11 cellular contexts compared by ENCODE assay signal in genomic region chr4:86482851-86483490, GRCh38.
DNase-seq lines count a peak whose midpoint lies in the region; ATAC-seq and TF ChIP-seq lines count a peak whose summit lies in the region.
"Had no signal": no experiment of that assay in that cellular context is flagged by ENCODE, and none has a peak within 500 bp of the region (broad histone marks: within the 10 kb centered on the region; RNA-seq: fewer than 3 reads in every experiment).

No MANE protein-coding gene starts in this region.

- in situ Hi-C loops in brain microvascular endothelial cell (cut with HindIII; ENCODE audit: low pct_ligation_motif_present, low sequenced_read_pairs), result no loop called here

- peak; percentile 67 for TF ChIP-seq CTCF in brain microvascular endothelial cell (IDR thresholded peaks at IDR 0.05; ENCODE audit: low read depth, low read length, missing control alignments)

- no peak overlapping the region for H3K4ac ChIP-seq in mesendoderm (ENCODE audit: low read depth, low read length)

- no peak overlapping the region for H2BK15ac ChIP-seq in mesendoderm (replicated peaks; ENCODE audit: low read depth)

- no peaks in the 10 kb centered on the region for H3K79me2 ChIP-seq in mesendoderm (ENCODE audit: control insufficient read depth, insufficient read depth, low read length)

- no peak overlapping the region for H3K18ac ChIP-seq in mesendoderm (ENCODE audit: low read length)

- no peaks in the 10 kb centered on the region for H3K27me3 ChIP-seq in brain microvascular endothelial cell (replicated peaks)
- H3K27me3 ChIP-seq in mesendoderm (ENCODE audit: insufficient read depth, low read length, poor library complexity), result no peaks in the 10 kb centered on the region
- no peaks in the 10 kb centered on the region for H3K27me3 ChIP-seq in effector memory CD4-positive, alpha-beta T cell (replicated peaks; ENCODE audit: control insufficient read depth, insufficient read depth, low read length, poor library complexity, severe bottlenecking)
- H3K27me3 ChIP-seq: gastroesophageal sphincter had no signal

- H4K5ac ChIP-seq in mesendoderm (ENCODE audit: low read length), result no peak overlapping the region

- H3K4me3 ChIP-seq in brain microvascular endothelial cell (ENCODE audit: low read depth, low read length) (no peak overlapping the region), mesendoderm (ENCODE audit: low read length) (no peak overlapping the region)
- H3K4me3 ChIP-seq in effector memory CD4-positive, alpha-beta T cell (ENCODE audit: insufficient read depth, low read depth, low read length, poor library complexity, severe bottlenecking), result no peak overlapping the region

- no peak overlapping the region for H2BK120ac ChIP-seq in mesendoderm (ENCODE audit: low read depth, low read length)

- no peak overlapping the region for H2AK5ac ChIP-seq in mesendoderm (ENCODE audit: low read length)

- H3K9me3 ChIP-seq in effector memory CD4-positive, alpha-beta T cell (ENCODE audit: control insufficient read depth, low read length), result no peaks in the 10 kb centered on the region
- H3K9me3 ChIP-seq: gastroesophageal sphincter had no signal

- H3K23ac ChIP-seq in mesendoderm (ENCODE audit: low read length), result no peak overlapping the region

- ATAC-seq in HG03378 (IDR thresholded peaks at IDR 0.05; ENCODE audit: unreplicated experiment), result no peak
- ATAC-seq: gastroesophageal sphincter had no signal

- H2BK5ac ChIP-seq in mesendoderm (ENCODE audit: low read length), result no peak overlapping the region

- no peak overlapping the region for H3K4me2 ChIP-seq in mesendoderm (ENCODE audit: low read length)

- WGBS in mesendoderm (ENCODE audit: extremely low coverage, insufficient coverage, low lambda C conversion rate), result no CpG with 5 or more reads among the region's 5 CpGs

- no peak overlapping the region for H3K27ac ChIP-seq in brain microvascular endothelial cell
- peak overlapping the region; percentile 63 for H3K27ac ChIP-seq in mesendoderm (ENCODE audit: low read depth, low read length)
- H3K27ac ChIP-seq in effector memory CD4-positive, alpha-beta T cell (ENCODE audit: insufficient read depth, low read length, poor library complexity, severe bottlenecking), result no peak overlapping the region

- no peaks in the 10 kb centered on the region for H3K79me1 ChIP-seq in mesendoderm (ENCODE audit: low read length)

- H3K4me1 ChIP-seq in mesendoderm (ENCODE audit: control insufficient read depth, low read depth, low read length), result peaks cover 4% of the 10 kb centered on the region
- H3K4me1 ChIP-seq in effector memory CD4-positive, alpha-beta T cell (ENCODE audit: control insufficient read depth, insufficient read depth, low read length, poor library complexity, severe bottlenecking), result no peaks in the 10 kb centered on the region

- DNase-seq in ELR (ENCODE audit: low read depth), result peak; percentile 11
- peak; percentile 50 for DNase-seq in NCI-H1417 treated with DMSO at 0.1 percent for 48 hours (lab: John Stamatoyannopoulos, UW)
- peak; percentile 16 for DNase-seq in brain microvascular endothelial cell
- DNase-seq in mesendoderm, result peak; percentile 96
- DNase-seq in NCI-H2029 treated with DMSO at 0.1 percent for 48 hours (lab: John Stamatoyannopoulos, UW), result no peak
- no peak for DNase-seq in activated CD8-positive, alpha-beta memory T cell treated with anti-CD3 and anti-CD28 coated beads, Interleukin-2, amount 50 U/mL, for 48 hours
- no peak for DNase-seq in effector memory CD4-positive, alpha-beta T cell
- DNase-seq: stimulated activated CD4-positive, alpha-beta T cell treated with anti-CD3 and anti-CD28 coated beads, Interleukin-12 subunit alpha, Interleukin-12 subunit beta, amount 100 ng/mL, for 4 hours; trophoblast cell had no signal

- no peak overlapping the region for H4K8ac ChIP-seq in mesendoderm (ENCODE audit: low read depth, low read length)

- no peak overlapping the region for H3K9ac ChIP-seq in mesendoderm (ENCODE audit: low read length)

- H3K36me3 ChIP-seq in brain microvascular endothelial cell (replicated peaks) (no peaks in the 10 kb centered on the region), mesendoderm (ENCODE audit: control insufficient read depth, insufficient read depth, low read length) (no peaks in the 10 kb centered on the region)
- H3K36me3 ChIP-seq in effector memory CD4-positive, alpha-beta T cell (ENCODE audit: control insufficient read depth, insufficient read depth, low read length), result no peaks in the 10 kb centered on the region
- H3K36me3 ChIP-seq: gastroesophageal sphincter had no signal

- no peak overlapping the region for H3K56ac ChIP-seq in mesendoderm (ENCODE audit: low read length)

Comparison
In these comparisons a context has a peak if more than half of its experiments do, and no peak if none do; other contexts are left out.
1. DNase-seq: peak in ELR (single experiment), NCI-H1417 treated with DMSO at 0.1 percent for 48 hours (single experiment), brain microvascular endothelial cell (single experiment) and mesendoderm (single experiment); none in NCI-H2029 treated with DMSO at 0.1 percent for 48 hours (single experiment), activated CD8-positive, alpha-beta memory T cell treated with anti-CD3 and anti-CD28 coated beads, Interleukin-2, amount 50 U/mL, for 48 hours (single experiment) and effector memory CD4-positive, alpha-beta T cell (0 of 3).